ENCODE assay signal across 16 cellular contexts in the genomic region with DNA sequence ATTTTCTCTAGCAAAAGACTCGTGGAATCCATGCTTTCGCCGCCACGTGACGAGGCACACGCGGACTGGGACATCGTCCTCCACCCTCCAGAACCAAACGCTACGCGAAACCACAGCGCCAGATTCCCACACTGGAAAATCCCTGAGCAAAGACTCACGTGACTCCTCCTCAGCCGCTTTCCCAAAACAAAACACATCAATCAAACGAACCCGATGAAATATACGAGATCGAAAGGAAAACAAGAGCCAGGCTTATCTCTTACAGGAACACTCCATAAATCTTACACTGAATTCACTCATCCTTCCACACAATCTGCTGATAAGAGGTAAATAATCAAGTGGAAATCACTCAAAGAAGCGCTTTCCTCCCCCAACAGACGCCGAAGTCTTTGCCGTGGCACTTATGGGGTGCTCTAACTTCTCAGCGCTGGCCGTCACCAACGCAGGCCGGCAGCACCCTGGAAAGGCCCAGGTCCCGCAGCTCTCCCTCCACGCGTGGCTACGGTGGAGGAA. TPM values are rescaled to one million over a fixed set of nuclear protein-coding genes. Genes with fewer than 3 reads are reported as not detected.
DNase-seq lines count a peak whose midpoint lies in the region; ATAC-seq and TF ChIP-seq lines count a peak whose summit lies in the region.
"Had no signal": no experiment of that assay in that cellular context is flagged by ENCODE, and none has a peak within 500 bp of the region (broad histone marks: within the 10 kb centered on the region; RNA-seq: fewer than 3 reads in every experiment).

No MANE protein-coding gene starts in this region.

- peak overlapping the region; percentile 2 for H2AFZ ChIP-seq in IMR-90 (replicated peaks; ENCODE audit: low read length, poor library complexity)

- dilution Hi-C loops in IMR-90 (cut with HindIII; ENCODE audit: low sequenced_read_pairs, unreplicated experiment): no loop called here

- H4K20me1 ChIP-seq in IMR-90 (ENCODE audit: insufficient read depth, low read length): peaks cover 90% of the 10 kb centered on the region

- peak overlapping the region; percentile 24 for H4K5ac ChIP-seq in IMR-90 (ENCODE audit: low read depth, low read length)

- POLR2A ChIA-PET in IMR-90 (lab: Charles Lee; ENCODE audit: unreplicated experiment): no interaction called here

- H3K4ac ChIP-seq in IMR-90 (ENCODE audit: low read depth, low read length): peak overlapping the region; percentile 3; the same call in 1 of the 2 replicates

- no peaks in the 10 kb centered on the region for H3K9me3 ChIP-seq in IMR-90 (ENCODE audit: control insufficient read depth, insufficient read depth, low read length)
- no peaks in the 10 kb centered on the region for H3K9me3 ChIP-seq in subcutaneous abdominal adipose tissue (ENCODE audit: control insufficient read depth in 5 of 5, low read length in 5 of 5)

- H4K91ac ChIP-seq in IMR-90 (ENCODE audit: insufficient read depth, low read depth, low read length): 0 out of 2 replicates have a peak overlapping the region, but pooled peaks have one; percentile 0

- no CpG with 5 or more reads among the region's 30 CpGs for WGBS in IMR-90 (ENCODE audit: extremely low coverage in 2 of 2, insufficient read length in 1 of 2), 2 experiments

- no peak overlapping the region for H2AK5ac ChIP-seq in IMR-90 (ENCODE audit: low read depth, low read length)

- no peaks in the 10 kb centered on the region for H3K36me3 ChIP-seq in IMR-90 (ENCODE audit: control insufficient read depth, insufficient read depth, low read length)
- no peaks in the 10 kb centered on the region for H3K36me3 ChIP-seq in subcutaneous abdominal adipose tissue (ENCODE audit: control insufficient read depth in 5 of 5, insufficient read depth in 5 of 5, low read length in 5 of 5)

- H3K4me1 ChIP-seq in IMR-90 (ENCODE audit: control insufficient read depth, insufficient read depth, low read length) (peaks cover 33% of the 10 kb centered on the region), subcutaneous abdominal adipose tissue (ENCODE audit: control insufficient read depth in 5 of 5, insufficient read depth in 5 of 5, low read length in 5 of 5) (peaks cover 12 to 32% (median 20%) of the 10 kb centered on the region in 5 donors)

- no peak overlapping the region for H2AK9ac ChIP-seq in IMR-90 (replicated peaks; ENCODE audit: low read depth, low read length, poor library complexity)

- H3K4me2 ChIP-seq in IMR-90 (ENCODE audit: low read depth, low read length): peak overlapping the region; percentile 86

- H3K27ac Mint-ChIP-seq in activated naive CD8-positive, alpha-beta T cell treated with anti-CD3 and anti-CD28 coated beads for 36 hours: no peak overlapping the region
- no peak overlapping the region for H3K27ac Mint-ChIP-seq in T-helper 2 cell treated with Interferon-gamma antibody and Interleukin-4, amounts not matched to agents 5 μg/mL and 100 μg/mL, for 36 hours
- H3K27ac Mint-ChIP-seq: activated B cell treated with CpG ODN at 0.5 μM for 24 hours; activated T-cell treated with anti-CD3 and anti-CD28 coated beads, Interleukin-2, amount 50 U/mL, for 72 hours had no signal

- peak overlapping the region; percentile 29; the same call in 1 of the 2 replicates for H3K23ac ChIP-seq in IMR-90 (ENCODE audit: low read depth, low read length)

- peak; percentile 65 for ATAC-seq in IMR-90 (ENCODE audit: low read depth)
- ATAC-seq in left lobe of liver: peak; percentile 27
- ATAC-seq: activated T-cell treated with anti-CD3 and anti-CD28 coated beads, Interleukin-2, amount 50 U/mL, for 72 hours; left colon had no signal

- 0 out of 2 replicates have a peak, but pooled peaks have one; percentile 3 for TF ChIP-seq RAD21 in IMR-90 (IDR thresholded peaks at IDR 0.05; ENCODE audit: low read length)

- intact Hi-C loops in IMR-90 (cut with micrococcal nuclease): no loop called here
- intact Hi-C loops in dorsolateral prefrontal cortex (cut with DNase I): no loop called here

- BruUV-seq in IMR-90 (replicated peaks; lab: Mats Ljungman, UMichigan): no TSS peak

- H3K27me3 ChIP-seq in IMR-90 (ENCODE audit: control insufficient read depth, insufficient read depth, low read length) (no peaks in the 10 kb centered on the region), dorsolateral prefrontal cortex (no peaks in the 10 kb centered on the region), subcutaneous abdominal adipose tissue (ENCODE audit: control insufficient read depth in 5 of 5, insufficient read depth in 4 of 5, low read length in 5 of 5) (no peaks in the 10 kb centered on the region)

- peak; percentile 91 for DNase-seq in IMR-90
- DNase-seq in dorsolateral prefrontal cortex: no peak
- DNase-seq in left lobe of liver (ENCODE audit: low spot score): no peak
- no peak for DNase-seq in NCI-H2107 treated with DMSO at 0.1 percent for 48 hours (lab: John Stamatoyannopoulos, UW; ENCODE audit: unreplicated experiment)
- DNase-seq in UCSD-AML1 (lab: John Stamatoyannopoulos, UW; ENCODE audit: unreplicated experiment): no peak
- DNase-seq in activated naive CD8-positive, alpha-beta T cell treated with anti-CD3 and anti-CD28 coated beads for 36 hours: no peak
- DNase-seq in T-helper 2 cell treated with Interferon-gamma antibody and Interleukin-4, amounts not matched to agents 5 μg/mL and 100 μg/mL, for 36 hours (ENCODE audit: low spot score): no peak
- DNase-seq: activated B cell treated with CpG ODN at 0.5 μM for 24 hours; activated T-cell treated with anti-CD3 and anti-CD28 coated beads, Interleukin-2, amount 50 U/mL, for 72 hours; central memory CD4-positive, alpha-beta T cell; COR-L47; H7; NCI-H446 had no signal

- H3K36me3 Mint-ChIP-seq in activated naive CD8-positive, alpha-beta T cell treated with anti-CD3 and anti-CD28 coated beads for 36 hours: no peaks in the 10 kb centered on the region
- H3K36me3 Mint-ChIP-seq in T-helper 2 cell treated with Interferon-gamma antibody and Interleukin-4, amounts not matched to agents 5 μg/mL and 100 μg/mL, for 36 hours (ENCODE audit: low read depth): no peaks in the 10 kb centered on the region

- H3K9ac ChIP-seq in IMR-90 (ENCODE audit: low read depth, low read length) (peak overlapping the region; percentile 46), subcutaneous abdominal adipose tissue (ENCODE audit: low read length in 5 of 5) (peak overlapping the region in 2 of 5 donors; percentile 27 to 53)

- H2BK15ac ChIP-seq in IMR-90 (ENCODE audit: low read depth, low read length): no peak overlapping the region

- peak overlapping the region; percentile 69; the same call in 1 of the 2 replicates for H3K14ac ChIP-seq in IMR-90 (replicated peaks; ENCODE audit: low read depth, low read length)

- TF ChIP-seq POLR2A in IMR-90 (IDR thresholded peaks at IDR 0.05; ENCODE audit: low read depth, low read length): no peak; the same call in 1 of the 2 replicates

- peaks cover 35 to 89% of the 10 kb centered on the region in 2 experiments for H3K79me1 ChIP-seq in IMR-90 (ENCODE audit: low read depth in 1 of 2, low read length in 2 of 2)

- H3K4me1 Mint-ChIP-seq in activated naive CD8-positive, alpha-beta T cell treated with anti-CD3 and anti-CD28 coated beads for 36 hours: no peaks in the 10 kb centered on the region
- H3K4me1 Mint-ChIP-seq in T-helper 2 cell treated with Interferon-gamma antibody and Interleukin-4, amounts not matched to agents 5 μg/mL and 100 μg/mL, for 36 hours (ENCODE audit: low read depth): no peaks in the 10 kb centered on the region
- H3K4me1 Mint-ChIP-seq: activated B cell treated with CpG ODN at 0.5 μM for 24 hours had no signal

- no peak overlapping the region for H3K56ac ChIP-seq in IMR-90 (ENCODE audit: extremely low read depth, insufficient read depth, low read length)

- H3K9me1 ChIP-seq in IMR-90 (ENCODE audit: insufficient read depth, low read length): peaks cover 30% of the 10 kb centered on the region

- CTCF ChIA-PET in IMR-90 (lab: Yijun Ruan, JAX): interaction anchor here (1.0 kb wide), 1 partner anchor 255 kb away, joined by 3 read pairs; no protein-coding TSS in a partner anchor

- H2BK5ac ChIP-seq in IMR-90 (ENCODE audit: low read depth, low read length, poor library complexity, severe bottlenecking): peak overlapping the region; percentile 1

- H3K27ac ChIP-seq in IMR-90 (ENCODE audit: insufficient read depth, low read length): peak overlapping the region; percentile 48
- H3K27ac ChIP-seq in dorsolateral prefrontal cortex: peak overlapping the region in 54 of 59 donors; percentile 1 to 98 (median 93)
- H3K27ac ChIP-seq in subcutaneous abdominal adipose tissue (ENCODE audit: low read depth, low read length): peak overlapping the region; percentile 61
- H3K27ac ChIP-seq: RWPE1 had no signal

- peak overlapping the region; percentile 1 to 22; a peak in 2 of 4 replicates for H4K8ac ChIP-seq in IMR-90 (ENCODE audit: low read depth in 2 of 2, low read length in 2 of 2)

- peak overlapping the region; percentile 49 for H3K18ac ChIP-seq in IMR-90 (ENCODE audit: low read depth, low read length)

- TF ChIP-seq CTCF in IMR-90 (conservative IDR thresholded peaks at IDR 0.05; ENCODE audit: low read depth, low read length) (0 out of 2 replicates have a peak, but pooled peaks have one; percentile 3), dorsolateral prefrontal cortex (IDR thresholded peaks at IDR 0.05 in 54 of 56, conservative IDR thresholded peaks at IDR 0.05 in 2 of 56; ENCODE audit: low read depth in 1 of 56, partially characterized antibody in 56 of 56) (no peak)

- peaks cover 20% of the 10 kb centered on the region for H3K27me3 Mint-ChIP-seq in activated naive CD8-positive, alpha-beta T cell treated with anti-CD3 and anti-CD28 coated beads for 36 hours
- H3K27me3 Mint-ChIP-seq in T-helper 2 cell treated with Interferon-gamma antibody and Interleukin-4, amounts not matched to agents 5 μg/mL and 100 μg/mL, for 36 hours (ENCODE audit: low read depth): no peaks in the 10 kb centered on the region

- H2BK20ac ChIP-seq in IMR-90 (ENCODE audit: low read depth, low read length): no peak overlapping the region

- H3K9me3 Mint-ChIP-seq in activated naive CD8-positive, alpha-beta T cell treated with anti-CD3 and anti-CD28 coated beads for 36 hours: no peaks in the 10 kb centered on the region
- H3K9me3 Mint-ChIP-seq in T-helper 2 cell treated with Interferon-gamma antibody and Interleukin-4, amounts not matched to agents 5 μg/mL and 100 μg/mL, for 36 hours: peaks cover 3% of the 10 kb centered on the region
- H3K9me3 Mint-ChIP-seq: activated B cell treated with CpG ODN at 0.5 μM for 24 hours; activated T-cell treated with anti-CD3 and anti-CD28 coated beads, Interleukin-2, amount 50 U/mL, for 72 hours had no signal

- peak overlapping the region; percentile 13; the same call in 1 of the 2 replicates for H2BK120ac ChIP-seq in IMR-90 (ENCODE audit: low read depth, low read length)

- H3K4me3 ChIP-seq in IMR-90 (ENCODE audit: insufficient read depth, low read depth, low read length) (peak overlapping the region; percentile 50), dorsolateral prefrontal cortex (peak overlapping the region in 1 of 59 donors; percentile 17), subcutaneous abdominal adipose tissue (ENCODE audit: low read depth in 1 of 5, low read length in 5 of 5) (peak overlapping the region in 4 of 5 donors; percentile 14 to 54 (median 44))

- no peak overlapping the region for H3K4me3 Mint-ChIP-seq in activated naive CD8-positive, alpha-beta T cell treated with anti-CD3 and anti-CD28 coated beads for 36 hours
- H3K4me3 Mint-ChIP-seq in T-helper 2 cell treated with Interferon-gamma antibody and Interleukin-4, amounts not matched to agents 5 μg/mL and 100 μg/mL, for 36 hours: no peak overlapping the region
- H3K4me3 Mint-ChIP-seq: activated B cell treated with CpG ODN at 0.5 μM for 24 hours; activated T-cell treated with anti-CD3 and anti-CD28 coated beads, Interleukin-2, amount 50 U/mL, for 72 hours had no signal

- in situ Hi-C loops in IMR-90 (cut with MboI; ENCODE audit: low sequenced_read_pairs): no loop called here

RNA-seq across cellular contexts. Expression of a gene that starts 23.8 kb away (rescaled TPM):
- 8.6 and 9.2 TPM in 2 replicates for total RNA-seq in IMR-90 (2012; rRNA removed)
- polyA plus RNA-seq in IMR-90 (2012; rRNA removed): 16.1 and 17.3 TPM in 2 replicates
- 13.9 and 16.8 TPM in 2 replicates for polyA plus RNA-seq in IMR-90 (2012; cell fraction: cytosol; rRNA removed)
- 21.1 and 22.2 TPM in 2 replicates for polyA plus RNA-seq in IMR-90 (2012; cell fraction: nucleus; rRNA removed; ENCODE audit: low replicate concordance)
- total RNA-seq in dorsolateral prefrontal cortex: 100 to 1,000 TPM in 1 of 120 experiments, 10 to 100 TPM in 119; 39.6 to 102 (median 58.2) TPM
- 13.9 TPM for total RNA-seq in left lobe of liver
- under 1 TPM; 0.22 to 0.54 TPM for total RNA-seq in activated naive CD8-positive, alpha-beta T cell treated with anti-CD3 and anti-CD28 coated beads for 36 hours
